Comparison of ENCODE assay signal across 18 cellular contexts in the genomic region with DNA sequence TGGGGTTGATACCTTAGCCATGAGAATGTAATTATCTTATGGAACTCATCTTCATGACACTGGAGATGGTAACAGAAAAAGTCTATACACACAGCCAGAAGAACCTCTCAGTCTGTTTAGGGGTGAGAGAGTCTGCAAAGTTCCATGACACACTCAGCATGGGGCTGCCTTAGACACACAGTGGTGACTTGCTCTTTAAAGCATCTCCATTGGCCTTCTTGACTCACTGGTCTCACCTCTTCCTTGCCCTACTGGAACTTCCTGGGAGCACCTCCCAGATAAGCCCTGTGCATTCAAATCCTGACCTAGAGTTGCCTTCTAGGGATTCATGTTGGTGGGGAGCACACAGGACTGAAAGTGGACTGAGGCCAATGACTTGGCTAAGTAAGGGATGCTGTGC. TPM values are rescaled to one million over a fixed set of nuclear protein-coding genes. Genes with fewer than 3 reads are reported as not detected.
A peak's percentile ranks its signal among the peaks of the same experiment; 100 is the strongest.
DNase-seq lines count a peak whose midpoint lies in the region; ATAC-seq and TF ChIP-seq lines count a peak whose summit lies in the region.
"Had no signal": no experiment of that assay in that cellular context is flagged by ENCODE, and none has a peak within 500 bp of the region (broad histone marks: within the 10 kb centered on the region; RNA-seq: fewer than 3 reads in every experiment).

No MANE protein-coding gene starts in this region.

- no peaks in the 10 kb centered on the region for H3K36me3 ChIP-seq in mucosa of rectum (ENCODE audit: control insufficient read depth in 2 of 2, insufficient read depth in 2 of 2, low read length in 2 of 2)
- H3K36me3 ChIP-seq: BLaER1, HAP-1 had no signal

- peak overlapping the region; percentile 42 to 50 for H3K27ac ChIP-seq in mucosa of rectum (ENCODE audit: low read depth in 2 of 2, low read length in 2 of 2)
- H3K27ac ChIP-seq: BLaER1, SK-N-MC had no signal

- DNase-seq in EL, result peak; percentile 29
- DNase-seq in HT1080 (ENCODE audit: low read depth), result peak; percentile 3
- DNase-seq in fibroblast of mammary gland (ENCODE audit: low read depth), result peak; percentile 17
- DNase-seq in SIG-M5 treated with dmso at 0.1 percent for 504 hours (lab: John Stamatoyannopoulos, UW; ENCODE audit: unreplicated experiment), result no peak
- no peak for DNase-seq in mesenteric fat pad (ENCODE audit: low spot score)
- no peak for DNase-seq in SW 1271 (lab: John Stamatoyannopoulos, UW)
- DNase-seq: CD4-positive, alpha-beta memory T cell; DMS153; KBM-7; NCI-H1105 treated with DMSO at 0.1 percent for 48 hours; NCI-H1694; Right ventricle myocardium superior had no signal

- H3K9ac ChIP-seq in mucosa of rectum (ENCODE audit: low read depth in 1 of 2, low read length in 2 of 2), result no peak overlapping the region
- H3K9ac ChIP-seq: BLaER1 had no signal

- H3K27me3 ChIP-seq in mucosa of rectum (ENCODE audit: control insufficient read depth in 2 of 2, insufficient read depth in 2 of 2, low read length in 2 of 2), result no peaks in the 10 kb centered on the region
- H3K27me3 ChIP-seq: BLaER1 had no signal

- peaks cover 0 to 13% of the 10 kb centered on the region in 2 donors for H3K4me1 ChIP-seq in mucosa of rectum (ENCODE audit: control insufficient read depth in 2 of 2, insufficient read depth in 2 of 2, low read length in 2 of 2)
- H3K4me1 ChIP-seq: HAP-1 had no signal

- H3K9me3 ChIP-seq in mucosa of rectum (ENCODE audit: control insufficient read depth in 2 of 2, low read length in 2 of 2), result no peaks in the 10 kb centered on the region
- H3K9me3 ChIP-seq: BLaER1, HAP-1 had no signal

- H3K4me3 ChIP-seq in fibroblast of mammary gland (ENCODE audit: control insufficient read depth, low read depth, low read length), result no peak overlapping the region
- peak overlapping the region in 1 of 2 donors; percentile 3 for H3K4me3 ChIP-seq in mucosa of rectum (ENCODE audit: low read length in 2 of 2)
- H3K4me3 ChIP-seq: BLaER1, HAP-1, SK-N-MC had no signal

- TF ChIP-seq CTCF in fibroblast of mammary gland (conservative IDR thresholded peaks at IDR 0.05; ENCODE audit: control insufficient read depth, insufficient read depth, low read depth, low read length), result no peak

- no peak for ATAC-seq in HG03571 (IDR thresholded peaks at IDR 0.05; ENCODE audit: unreplicated experiment)
- ATAC-seq: Panc1 had no signal

RNA-seq across cellular contexts. Expression of gene MAGI1, which starts 9.3 kb away (rescaled TPM):
- total RNA-seq in HT1080 (2014; rRNA removed; shearing (Covaris generic)), result 12.4 and 15.2 TPM in 2 replicates
- polyA plus RNA-seq in HT1080 (2015; cell fraction: cytosol; rRNA removed), result 6.0 and 8.6 TPM in 2 replicates
- 10.7 and 13.1 TPM in 2 replicates for polyA plus RNA-seq in HT1080 (2015; cell fraction: nucleus; rRNA removed)
- total RNA-seq in mesenteric fat pad, result 74.8 TPM
- polyA plus RNA-seq: CD4-positive, alpha-beta memory T cell had no signal

Comparison
In these comparisons a context has a peak if more than half of its experiments do, and no peak if none do; other contexts are left out.
1. DNase-seq: peak in EL (single experiment), HT1080 (single experiment) and fibroblast of mammary gland (single experiment); none in SIG-M5 treated with dmso at 0.1 percent for 504 hours (single experiment), mesenteric fat pad (single experiment) and SW 1271 (0 of 2).